ENCODE assay signal across 33 cellular contexts in the genomic region with DNA sequence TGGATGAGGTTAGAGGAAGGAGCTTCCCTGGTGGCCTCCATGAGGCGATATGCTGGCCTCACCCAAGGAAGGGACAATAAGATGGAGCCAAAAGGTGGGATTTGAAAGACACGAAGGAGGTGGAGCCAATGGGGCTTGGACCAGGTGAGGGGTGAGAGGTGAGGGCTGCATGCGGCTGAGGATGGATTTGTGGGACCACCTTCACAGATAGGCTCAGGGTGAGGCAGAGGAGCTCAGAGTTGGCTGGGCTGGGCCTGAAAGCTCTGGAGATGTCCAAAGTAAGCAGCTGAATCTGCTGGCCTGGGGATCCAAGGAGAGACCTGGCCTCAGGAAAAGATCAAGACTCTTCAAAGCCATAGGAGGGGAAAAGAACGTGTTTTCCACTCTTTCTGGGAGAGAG.
"Had no signal": no experiment of that assay in that cellular context is flagged by ENCODE, and none has a peak within 500 bp of the region (broad histone marks: within the 10 kb centered on the region; RNA-seq: fewer than 3 reads in every experiment).

No MANE protein-coding gene starts in this region.

- H3K9ac ChIP-seq: SK-N-SH had no signal

- H3K4me2 ChIP-seq: SK-N-SH had no signal

- H3K36me3 ChIP-seq: adrenal gland, left lung, pancreas, thoracic aorta, vagina, WERI-Rb-1 had no signal

- H3K4me1 ChIP-seq: adrenal gland, body of pancreas, left lung, pancreas had no signal

- DNase-seq: activated CD4-positive, alpha-beta T cell treated with anti-CD3 and anti-CD28 coated beads for 48 hours; activated CD8-positive, alpha-beta memory T cell treated with anti-CD3 and anti-CD28 coated beads, Interleukin-2, amount 10 ng/mL, durations not matched to agents 7 days and 5 days; activated CD8-positive, alpha-beta T cell treated with anti-CD3 and anti-CD28 coated beads for 36 hours; activated effector memory CD4-positive, alpha-beta T cell treated with Interleukin-2 at 50 U/mL for 16 hours; activated naive CD4-positive, alpha-beta T cell treated with anti-CD3 and anti-CD28 coated beads for 36 hours; activated naive CD8-positive, alpha-beta T cell treated with anti-CD3 and anti-CD28 coated beads for 36 hours; activated T-cell treated with anti-CD3 and anti-CD28 coated beads for 4 hours; activated T-cell treated with anti-CD3 and anti-CD28 coated beads, Interleukin-2, amount 50 U/mL, for 72 hours; aorta; body of pancreas; cerebellar nuclear complex; cortex of kidney; foreskin fibroblast; kidney glomerular epithelial cell; left lung; mesendoderm; mucosa of descending colon; naive B cell; nephron progenitor cell; pancreas; psoas muscle; SK-N-SH; stimulated activated CD4-positive, alpha-beta T cell treated with anti-CD3 and anti-CD28 coated beads, Interleukin-2, amount 100 ng/mL, for 48 hours; stimulated activated naive CD8-positive, alpha-beta T cell treated with anti-CD3 and anti-CD28 coated beads, Interleukin-15, Interleukin-2, amounts not matched to agents 100 U/mL and 50 U/mL, for 24 hours; T-helper 17 cell; T1000; WERI-Rb-1 had no signal

- H3K9me3 ChIP-seq: adrenal gland, body of pancreas, left lung, mucosa of descending colon, pancreas, psoas muscle, SK-N-SH, thoracic aorta, vagina had no signal

- ATAC-seq: activated CD4-positive, CD25-positive, alpha-beta regulatory T cell treated with anti-CD3 and anti-CD28 coated beads, Interleukin-2, amount 50 U/mL, for 24 hours; activated CD8-positive, alpha-beta memory T cell treated with anti-CD3 and anti-CD28 coated beads, Interleukin-2, amount 10 ng/mL, durations not matched to agents 7 days and 5 days; activated CD8-positive, alpha-beta T cell treated with anti-CD3 and anti-CD28 coated beads for 36 hours; activated T-cell treated with anti-CD3 and anti-CD28 coated beads, Interleukin-2, amount 50 U/mL, for 72 hours; body of pancreas; esophagus mucosa; left lung; mucosa of descending colon; pancreas; psoas muscle; stimulated activated naive CD8-positive, alpha-beta T cell treated with anti-CD3 and anti-CD28 coated beads, Interleukin-15, Interleukin-2, amounts not matched to agents 100 U/mL and 50 U/mL, for 24 hours; T-helper 17 cell had no signal

- H3K27ac ChIP-seq: adrenal gland, body of pancreas, left lung, pancreas, psoas muscle, thoracic aorta, vagina, WERI-Rb-1 had no signal

- H3K4me3 ChIP-seq: adrenal gland, body of pancreas, left lung, lung, mucosa of descending colon, pancreas, psoas muscle, thoracic aorta, vagina had no signal

- H3K27me3 ChIP-seq: adrenal gland, body of pancreas, left lung, pancreas, vagina had no signal
